9 cellular contexts compared by ENCODE assay signal in genomic region chr12:122867701-122868461, GRCh38. TPM values are rescaled to one million over a fixed set of nuclear protein-coding genes. Genes with fewer than 3 reads are reported as not detected.
DNase-seq lines count a peak whose midpoint lies in the region; ATAC-seq and TF ChIP-seq lines count a peak whose summit lies in the region.
"Had no signal": no experiment of that assay in that cellular context is flagged by ENCODE, and none has a peak within 500 bp of the region (broad histone marks: within the 10 kb centered on the region; RNA-seq: fewer than 3 reads in every experiment).

No MANE protein-coding gene starts in this region.

- intact Hi-C loops in Right ventricle myocardium superior (cut with DNase I), result no loop called here

- H3K4me3 ChIP-seq in GM12875 (ENCODE audit: low read depth, low read length) (no peak overlapping the region), retinal pigment epithelial cell (ENCODE audit: low read length) (no peak overlapping the region), coronary artery (no peak overlapping the region)

- TF ChIP-seq CTCF in GM12875 (IDR thresholded peaks at IDR 0.05; ENCODE audit: borderline replicate concordance, insufficient read depth, low read depth, low read length) (peak; percentile 34; the same call in 1 of the 2 replicates), RWPE1 (conservative IDR thresholded peaks at IDR 0.05; ENCODE audit: low read depth) (peak; percentile 59), retinal pigment epithelial cell (conservative IDR thresholded peaks at IDR 0.05; ENCODE audit: low read depth, low read length) (peak; percentile 26), coronary artery (IDR thresholded peaks at IDR 0.05) (no peak)

- POLR2A ChIA-PET in RWPE1 (lab: Yijun Ruan, JAX; ENCODE audit: low non-redundant PET), result no interaction called here

- CTCF ChIA-PET in RWPE1 (lab: Yijun Ruan, JAX), result interaction anchor here (0.5 to 1.6 kb wide), 12 partner anchors 12 to 230 kb away, joined by 3 to 6 read pairs (median 4); no protein-coding TSS in a partner anchor

- DNase-seq in RWPE1 (ENCODE audit: low spot score) (peak; percentile 79), Right ventricle myocardium superior (peak; percentile 86), retinal pigment epithelial cell (ENCODE audit: low read depth) (no peak), GOT3 (lab: John Stamatoyannopoulos, UW) (no peak), coronary artery (ENCODE audit: low spot score) (no peak), AG08395 (ENCODE audit: low spot score) (no peak)
- DNase-seq: activated CD4-positive, alpha-beta T cell treated with anti-CD3 and anti-CD28 coated beads, Interleukin-2, amount 10 ng/mL, durations not matched to agents 24 days and 14 days had no signal

- ATAC-seq in Right ventricle myocardium superior (ENCODE audit: poor library complexity) (peak; percentile 64), GM18907 (IDR thresholded peaks at IDR 0.05; ENCODE audit: unreplicated experiment) (no peak)

- peak overlapping the region; percentile 95 for H3K27ac ChIP-seq in RWPE1
- peak overlapping the region in 1 of 2 donors; percentile 52 for H3K27ac ChIP-seq in coronary artery

RNA-seq across cellular contexts. Expression of gene VPS37B, which starts 28.0 kb away (rescaled TPM):
- 23.9 TPM for total RNA-seq in Right ventricle myocardium superior

RNA-seq across cellular contexts. Expression of gene HIP1R, which starts 32.6 kb away (rescaled TPM):
- total RNA-seq in Right ventricle myocardium superior, result 12.9 TPM

Comparison
In these comparisons a context has a peak if more than half of its experiments do, and no peak if none do; other contexts are left out.
1. DNase-seq: peak in RWPE1 (single experiment) and Right ventricle myocardium superior (single experiment); none in retinal pigment epithelial cell (single experiment), GOT3 (single experiment), coronary artery (single experiment) and AG08395 (single experiment).